ENCODE assay signal across 8 cellular contexts in genomic region chr7:107563072-107563760, GRCh38. TPM values are rescaled to one million over a fixed set of nuclear protein-coding genes. Genes with fewer than 3 reads are reported as not detected.
DNase-seq lines count a peak whose midpoint lies in the region; ATAC-seq and TF ChIP-seq lines count a peak whose summit lies in the region.

No MANE protein-coding gene starts in this region.

- no peak for TF ChIP-seq CTCF in liver (IDR thresholded peaks at IDR 0.05; ENCODE audit: low read depth, low read length, missing input control)

- peak overlapping the region; percentile 98 for H2AFZ ChIP-seq in ACC112 (ENCODE audit: low read length, unreplicated experiment)

- H3K79me2 ChIP-seq in ACC112 (ENCODE audit: control insufficient read depth, insufficient read depth, low read length, unreplicated experiment), result peaks cover 51% of the 10 kb centered on the region

- peak; percentile 39 for ATAC-seq in GM18858 (IDR thresholded peaks at IDR 0.05; ENCODE audit: unreplicated experiment)
- peak; percentile 45 for ATAC-seq in HG03039 (IDR thresholded peaks at IDR 0.05; ENCODE audit: unreplicated experiment)

- no peaks in the 10 kb centered on the region for H3K9me3 ChIP-seq in liver (ENCODE audit: control insufficient read depth in 4 of 4, low read length in 3 of 4)
- H3K9me3 ChIP-seq in thymus (ENCODE audit: control insufficient read depth), result no peaks in the 10 kb centered on the region

- H3K36me3 ChIP-seq in ACC112 (ENCODE audit: insufficient read depth, low read length) (no peaks in the 10 kb centered on the region; the same call in 1 of the 2 replicates), liver (ENCODE audit: control insufficient read depth in 4 of 4, insufficient read depth in 3 of 4, low read depth in 1 of 4, low read length in 3 of 4) (no peaks in the 10 kb centered on the region), thymus (ENCODE audit: control insufficient read depth, insufficient read depth) (no peaks in the 10 kb centered on the region)

- peak overlapping the region; percentile 95 for H3K4me3 ChIP-seq in ACC112 (ENCODE audit: low read depth, low read length)
- peak overlapping the region; percentile 93 to 95 (median 95) for H3K4me3 ChIP-seq in liver (ENCODE audit: low read depth in 1 of 3, low read length in 3 of 3)
- H3K4me3 ChIP-seq in thymus (ENCODE audit: low read length), result peak overlapping the region; percentile 79

- WGBS in liver, result 4% methylated on average over 21 of the region's 21 CpGs
- 5% methylated on average over 21 of the region's 21 CpGs for WGBS in thymus

- H3K27ac ChIP-seq in ACC112 (ENCODE audit: low read depth, low read length) (no peak overlapping the region), liver (ENCODE audit: low read depth in 1 of 2, low read length in 2 of 2) (peak overlapping the region; percentile 89 to 90), thymus (ENCODE audit: low read depth) (peak overlapping the region; percentile 85)

- peaks cover 38% of the 10 kb centered on the region for H3K4me1 ChIP-seq in ACC112 (ENCODE audit: control insufficient read depth, insufficient read depth, low read length, unreplicated experiment)
- H3K4me1 ChIP-seq in liver (ENCODE audit: control insufficient read depth in 4 of 4, insufficient read depth in 4 of 4, low read length in 3 of 4), result peaks cover 0 to 20% (median 13%) of the 10 kb centered on the region in 4 donors
- no peaks in the 10 kb centered on the region for H3K4me1 ChIP-seq in thymus (ENCODE audit: control insufficient read depth, insufficient read depth, low read length)

- H3K27me3 ChIP-seq in ACC112 (ENCODE audit: insufficient read depth, low read length), result no peaks in the 10 kb centered on the region
- no peaks in the 10 kb centered on the region for H3K27me3 ChIP-seq in liver (ENCODE audit: control insufficient read depth in 4 of 4, insufficient read depth in 4 of 4, low read length in 3 of 4)
- H3K27me3 ChIP-seq in thymus (ENCODE audit: control insufficient read depth, insufficient read depth), result no peaks in the 10 kb centered on the region

- no peak for TF ChIP-seq RAD21 in liver (IDR thresholded peaks at IDR 0.05)

- H3K9ac ChIP-seq in liver (ENCODE audit: low read depth in 1 of 2, low read length in 2 of 2), result peak overlapping the region; percentile 39 to 67

- peak; percentile 60 for DNase-seq in NCI-H748 (lab: John Stamatoyannopoulos, UW; ENCODE audit: unreplicated experiment)
- peak; percentile 41 for DNase-seq in cerebellar cortex (ENCODE audit: low spot score)
- DNase-seq in ureter (ENCODE audit: low spot score), result no peak

TF ChIP-seq in liver, 16 proteins besides CTCF, POLR2A, EP300 and RAD21:
- TF ChIP-seq FOXA1 (IDR thresholded peaks at IDR 0.05) (no peak), NR2F2 (IDR thresholded peaks at IDR 0.05) (no peak), JUND (IDR thresholded peaks at IDR 0.05) (no peak), REST (IDR thresholded peaks at IDR 0.05) (peak; percentile 8), YY1 (IDR thresholded peaks at IDR 0.05) (no peak)

RNA-seq across cellular contexts. Expression of gene COG5, which starts 0.5 kb away (rescaled TPM):
- total RNA-seq in liver, result 10 to 100 TPM; 12.7 to 27.1 TPM
- polyA plus RNA-seq in liver, result 1 to 10 TPM; 4.1 TPM
- polyA plus RNA-seq in thymus, result 8.7 TPM
- total RNA-seq in ureter, result 63.4 TPM

RNA-seq across cellular contexts. Expression of gene DUS4L, which starts 0.6 kb away (rescaled TPM):
- total RNA-seq in liver (1 to 10 TPM; 3.6 to 5.3 TPM), ureter (14.8 TPM)
- polyA plus RNA-seq in liver (1 to 10 TPM; 1.9 to 3.4 TPM), thymus (7.8 TPM)

RNA-seq across cellular contexts. Expression of gene BCAP29, which starts 16.8 kb away (rescaled TPM):
- 10 to 100 TPM; 40.2 to 77.7 TPM for total RNA-seq in liver
- 10 to 100 TPM; 19.5 to 33.5 TPM for polyA plus RNA-seq in liver
- 25.4 TPM for polyA plus RNA-seq in thymus
- 66.2 TPM for total RNA-seq in ureter
